15 cellular contexts compared by ENCODE assay signal in genomic region chr1:70666381-70667140, GRCh38.
A peak's percentile ranks its signal among the peaks of the same experiment; 100 is the strongest.
DNase-seq lines count a peak whose midpoint lies in the region; ATAC-seq and TF ChIP-seq lines count a peak whose summit lies in the region.
"Had no signal": no experiment of that assay in that cellular context is flagged by ENCODE, and none has a peak within 500 bp of the region (broad histone marks: within the 10 kb centered on the region; RNA-seq: fewer than 3 reads in every experiment).

No MANE protein-coding gene starts in this region.

- H3K27ac ChIP-seq in heart right ventricle (no peak overlapping the region), right atrium auricular region (no peak overlapping the region), lower lobe of right lung (no peak overlapping the region), upper lobe of right lung (no peak overlapping the region)
- H3K27ac ChIP-seq: GM23248, PC-9 had no signal

- H3K27me3 ChIP-seq in heart right ventricle (no peaks in the 10 kb centered on the region), right atrium auricular region (no peaks in the 10 kb centered on the region), lower lobe of right lung (ENCODE audit: low read depth) (no peaks in the 10 kb centered on the region), upper lobe of right lung (no peaks in the 10 kb centered on the region)

- DNase-seq in heart right ventricle = no peak
- DNase-seq in right atrium auricular region (ENCODE audit: low spot score) = no peak
- DNase-seq in epithelial cell of proximal tubule (ENCODE audit: low read depth) = peak; percentile 35
- no peak for DNase-seq in lower lobe of right lung
- no peak for DNase-seq in upper lobe of right lung
- DNase-seq in NOMO-1 (lab: John Stamatoyannopoulos, UW; ENCODE audit: unreplicated experiment in 2 of 2) = no peak
- no peak for DNase-seq in activated CD8-positive, alpha-beta memory T cell treated with anti-CD3 and anti-CD28 coated beads, Interleukin-2, amount 50 U/mL, for 48 hours
- DNase-seq: Caco-2, DMS79, GM23248, NCI-H1436 treated with DMSO at 0.1 percent for 48 hours, NCI-H2081, NCI-H2227 treated with DMSO at 0.1 percent for 48 hours, PC-9 had no signal

- peaks cover 0 to 10% (median 0%) of the 10 kb centered on the region in 11 donors for H3K9me3 ChIP-seq in heart right ventricle
- H3K9me3 ChIP-seq in right atrium auricular region = no peaks in the 10 kb centered on the region
- H3K9me3 ChIP-seq in lower lobe of right lung = no peaks in the 10 kb centered on the region
- no peaks in the 10 kb centered on the region for H3K9me3 ChIP-seq in upper lobe of right lung
- H3K9me3 ChIP-seq: Caco-2 had no signal

- TF ChIP-seq CTCF in heart right ventricle (IDR thresholded peaks at IDR 0.05) (no peak), right atrium auricular region (IDR thresholded peaks at IDR 0.05) (no peak), epithelial cell of proximal tubule (conservative IDR thresholded peaks at IDR 0.05; ENCODE audit: low read depth, low read length) (no peak), lower lobe of right lung (IDR thresholded peaks at IDR 0.05) (no peak), upper lobe of right lung (IDR thresholded peaks at IDR 0.05) (no peak)

- ATAC-seq in heart right ventricle (peak in 5 of 8 donors; percentile 50 to 90 (median 67)), lower lobe of right lung (peak; percentile 80 to 89), upper lobe of right lung (peak; percentile 79), GM19452 (IDR thresholded peaks at IDR 0.05; ENCODE audit: unreplicated experiment) (no peak)

- intact Hi-C loops in heart right ventricle (cut with DNase I) = no loop called here
- intact Hi-C loops in lower lobe of right lung (cut with DNase I) = no loop called here
- intact Hi-C loops in upper lobe of right lung (cut with DNase I) = no loop called here

- no peak overlapping the region for H3K4me3 ChIP-seq in heart right ventricle
- H3K4me3 ChIP-seq in right atrium auricular region = no peak overlapping the region
- no peak overlapping the region for H3K4me3 ChIP-seq in epithelial cell of proximal tubule (ENCODE audit: low read depth, low read length)
- no peak overlapping the region for H3K4me3 ChIP-seq in lower lobe of right lung
- H3K4me3 ChIP-seq in upper lobe of right lung = no peak overlapping the region
- H3K4me3 ChIP-seq: GM23248, PC-9 had no signal

- 44 to 51% methylated on average over 8 of the region's 8 CpGs for WGBS in heart right ventricle, 2 donors

- H3K4me1 ChIP-seq in heart right ventricle (peaks cover 0 to 3% (median 0%) of the 10 kb centered on the region in 9 donors), right atrium auricular region (no peaks in the 10 kb centered on the region), lower lobe of right lung (no peaks in the 10 kb centered on the region), upper lobe of right lung (no peaks in the 10 kb centered on the region)
- H3K4me1 ChIP-seq: Caco-2 had no signal

- H3K36me3 ChIP-seq in heart right ventricle = no peaks in the 10 kb centered on the region
- H3K36me3 ChIP-seq in right atrium auricular region = no peaks in the 10 kb centered on the region
- H3K36me3 ChIP-seq in lower lobe of right lung = no peaks in the 10 kb centered on the region
- H3K36me3 ChIP-seq in upper lobe of right lung = no peaks in the 10 kb centered on the region
